In genomic region chr15:76546805-76547204, GRCh38 we compare ENCODE assay signal across 30 cellular contexts.
"Had no signal": no experiment of that assay in that cellular context is flagged by ENCODE, and none has a peak within 500 bp of the region (broad histone marks: within the 10 kb centered on the region; RNA-seq: fewer than 3 reads in every experiment).

No MANE protein-coding gene starts in this region.

- H3K27ac Mint-ChIP-seq: nephron; stimulated activated effector memory CD8-positive, alpha-beta T cell treated with anti-CD3 and anti-CD28 coated beads, Interleukin-12 subunit alpha, Interleukin-12 subunit beta, amount 100 ng/mL, for 72 hours; stimulated activated naive CD8-positive, alpha-beta T cell treated with anti-CD3 and anti-CD28 coated beads, Interleukin-15, Interleukin-2, amounts not matched to agents 100 ng/mL and 50 ng/mL, for 24 hours had no signal

- FAIRE-seq: keratinocyte, small intestine, urothelium cell line had no signal

- ATAC-seq: left cardiac atrium; left lung; lower lobe of right lung; naive thymus-derived CD8-positive, alpha-beta T cell; pancreas; right cardiac atrium; stimulated activated effector memory CD8-positive, alpha-beta T cell treated with anti-CD3 and anti-CD28 coated beads, Interleukin-12 subunit alpha, Interleukin-12 subunit beta, amount 100 ng/mL, for 72 hours; upper lobe of right lung had no signal

- H3K9me3 ChIP-seq: left lung, lower lobe of right lung, pancreas, prostate gland, suprapubic skin, thoracic aorta, tibial artery, upper lobe of right lung had no signal

- H3K4me1 ChIP-seq: left lung, lower lobe of right lung, pancreas, prostate gland, sigmoid colon, spleen, suprapubic skin, tibial artery, upper lobe of right lung had no signal

- H3K36me3 ChIP-seq: left lung, lower lobe of right lung, pancreas, prostate gland, sigmoid colon, suprapubic skin, thoracic aorta, tibial artery, upper lobe of right lung had no signal

- DNase-seq: hypothalamus; kidney glomerular epithelial cell; left cardiac atrium; left lung; lower lobe of right lung; mammary epithelial cell; mesenchymal stem cell; naive thymus-derived CD8-positive, alpha-beta T cell; nucleus accumbens; pancreas; posterior cingulate gyrus; retina; right cardiac atrium; sigmoid colon; small intestine; spleen; stimulated activated CD4-positive, alpha-beta T cell treated with anti-CD3 and anti-CD28 coated beads, Interleukin-4, amount 100 ng/mL, for 24 hours; stimulated activated naive CD4-positive, alpha-beta T cell; tibial artery; trophoblast cell; upper lobe of right lung had no signal

- H3K27ac ChIP-seq: left lung, lower lobe of right lung, pancreas, prostate gland, sigmoid colon, spleen, suprapubic skin, thoracic aorta, tibial artery, upper lobe of right lung had no signal

- H3K4me1 Mint-ChIP-seq: nephron; neural crest cell; stimulated activated effector memory CD8-positive, alpha-beta T cell treated with anti-CD3 and anti-CD28 coated beads, Interleukin-12 subunit alpha, Interleukin-12 subunit beta, amount 100 ng/mL, for 72 hours had no signal

- H3K4me3 Mint-ChIP-seq: naive thymus-derived CD8-positive, alpha-beta T cell; nephron; neural crest cell; stimulated activated effector memory CD8-positive, alpha-beta T cell treated with anti-CD3 and anti-CD28 coated beads, Interleukin-12 subunit alpha, Interleukin-12 subunit beta, amount 100 ng/mL, for 72 hours; stimulated activated naive CD8-positive, alpha-beta T cell treated with anti-CD3 and anti-CD28 coated beads, Interleukin-15, Interleukin-2, amounts not matched to agents 100 ng/mL and 50 ng/mL, for 24 hours had no signal

- H3K9me3 Mint-ChIP-seq: nephron had no signal

- H3K27me3 Mint-ChIP-seq: naive thymus-derived CD8-positive, alpha-beta T cell; stimulated activated naive CD8-positive, alpha-beta T cell treated with anti-CD3 and anti-CD28 coated beads, Interleukin-15, Interleukin-2, amounts not matched to agents 100 ng/mL and 50 ng/mL, for 24 hours had no signal

- H3K36me3 Mint-ChIP-seq: stimulated activated effector memory CD8-positive, alpha-beta T cell treated with anti-CD3 and anti-CD28 coated beads, Interleukin-12 subunit alpha, Interleukin-12 subunit beta, amount 100 ng/mL, for 72 hours had no signal

- H3K4me3 ChIP-seq: left lung, lower lobe of right lung, pancreas, prostate gland, sigmoid colon, spleen, suprapubic skin, thoracic aorta, tibial artery, upper lobe of right lung had no signal

- H3K27me3 ChIP-seq: left lung, pancreas, sigmoid colon, spleen, suprapubic skin, tibial artery, upper lobe of right lung had no signal
